In genomic region chr16:87812200-87812656, GRCh38 we compare ENCODE assay signal across 1 cellular context.
TF ChIP-seq lines count a peak whose summit lies in the region.

No MANE protein-coding gene starts in this region.

TF ChIP-seq in HepG2, 621 proteins besides CTCF, POLR2A, EP300 and RAD21 (continued from another document and continues in another):
- TF ChIP-seq ARNT (IDR thresholded peaks at IDR 0.05) = no peak
- TF ChIP-seq, protein P1, sequence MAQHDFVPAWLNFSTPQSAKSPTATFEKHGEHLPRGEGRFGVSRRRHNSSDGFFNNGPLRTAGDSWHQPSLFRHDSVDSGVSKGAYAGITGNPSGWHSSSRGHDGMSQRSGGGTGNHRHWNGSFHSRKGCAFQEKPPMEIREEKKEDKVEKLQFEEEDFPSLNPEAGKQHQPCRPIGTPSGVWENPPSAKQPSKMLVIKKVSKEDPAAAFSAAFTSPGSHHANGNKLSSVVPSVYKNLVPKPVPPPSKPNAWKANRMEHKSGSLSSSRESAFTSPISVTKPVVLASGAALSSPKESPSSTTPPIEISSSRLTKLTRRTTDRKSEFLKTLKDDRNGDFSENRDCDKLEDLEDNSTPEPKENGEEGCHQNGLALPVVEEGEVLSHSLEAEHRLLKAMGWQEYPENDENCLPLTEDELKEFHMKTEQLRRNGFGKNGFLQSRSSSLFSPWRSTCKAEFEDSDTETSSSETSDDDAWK (CRISPR knock-in tag; IDR thresholded peaks at IDR 0.05) = no peak
- TF ChIP-seq ZNF598 (CRISPR knock-in tag; IDR thresholded peaks at IDR 0.05; ENCODE audit: borderline replicate concordance) = peak; percentile 30; the same call in 1 of the 2 replicates
- TF ChIP-seq CREB1 (IDR thresholded peaks at IDR 0.05) = no peak
- no peak for TF ChIP-seq CREB1 (CRISPR knock-in tag; IDR thresholded peaks at IDR 0.05)
- TF ChIP-seq XBP1 (CRISPR knock-in tag; IDR thresholded peaks at IDR 0.05) = no peak
- TF ChIP-seq ZNF235 (CRISPR knock-in tag; IDR thresholded peaks at IDR 0.05; ENCODE audit: borderline replicate concordance) = no peak
- TF ChIP-seq ZFX (CRISPR knock-in tag; IDR thresholded peaks at IDR 0.05; ENCODE audit: low read depth) = peak; percentile 28; the same call in 1 of the 2 replicates
- 0 out of 2 replicates have a peak, but pooled peaks have one; percentile 33 for TF ChIP-seq MYC (CRISPR knock-in tag; IDR thresholded peaks at IDR 0.05; ENCODE audit: borderline replicate concordance)
- TF ChIP-seq ZNF563 (CRISPR knock-in tag; IDR thresholded peaks at IDR 0.05) = no peak
- TF ChIP-seq, protein P2, sequence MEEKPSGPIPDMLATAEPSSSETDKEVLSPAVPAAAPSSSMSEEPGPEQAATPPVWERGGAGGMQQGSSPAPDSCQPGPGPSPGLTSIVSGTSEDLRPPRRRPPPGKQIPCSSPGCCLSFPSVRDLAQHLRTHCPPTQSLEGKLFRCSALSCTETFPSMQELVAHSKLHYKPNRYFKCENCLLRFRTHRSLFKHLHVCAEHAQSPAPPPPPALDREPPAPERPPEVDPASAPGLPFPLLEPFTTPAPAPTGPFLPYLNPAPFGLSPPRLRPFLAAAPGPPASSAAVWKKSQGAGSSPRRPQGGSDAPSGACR (CRISPR knock-in tag; IDR thresholded peaks at IDR 0.05) = 0 out of 2 replicates have a peak, but pooled peaks have one; percentile 49
- TF ChIP-seq TAF1 (CRISPR knock-in tag; IDR thresholded peaks at IDR 0.05) = no peak
- no peak for TF ChIP-seq KMT2A (CRISPR knock-in tag; IDR thresholded peaks at IDR 0.05)
- TF ChIP-seq MYNN (CRISPR knock-in tag; IDR thresholded peaks at IDR 0.05; ENCODE audit: low read depth) = no peak
- no peak for TF ChIP-seq ZNF34 (CRISPR knock-in tag; IDR thresholded peaks at IDR 0.05; ENCODE audit: borderline replicate concordance)
- TF ChIP-seq FOXJ3 (CRISPR knock-in tag; IDR thresholded peaks at IDR 0.05; ENCODE audit: borderline replicate concordance) = no peak
- TF ChIP-seq CEBPG (CRISPR knock-in tag; IDR thresholded peaks at IDR 0.05) = peak; percentile 68
- no peak for TF ChIP-seq CCAR2 (optimal IDR thresholded peaks at IDR 0.05; ENCODE audit: low read depth, low read length)
- 0 out of 2 replicates have a peak, but pooled peaks have one; percentile 39 for TF ChIP-seq PAXIP1 (CRISPR knock-in tag; conservative IDR thresholded peaks at IDR 0.05)
- TF ChIP-seq ZNF225 (CRISPR knock-in tag; IDR thresholded peaks at IDR 0.05) = no peak
- TF ChIP-seq, protein P3, sequence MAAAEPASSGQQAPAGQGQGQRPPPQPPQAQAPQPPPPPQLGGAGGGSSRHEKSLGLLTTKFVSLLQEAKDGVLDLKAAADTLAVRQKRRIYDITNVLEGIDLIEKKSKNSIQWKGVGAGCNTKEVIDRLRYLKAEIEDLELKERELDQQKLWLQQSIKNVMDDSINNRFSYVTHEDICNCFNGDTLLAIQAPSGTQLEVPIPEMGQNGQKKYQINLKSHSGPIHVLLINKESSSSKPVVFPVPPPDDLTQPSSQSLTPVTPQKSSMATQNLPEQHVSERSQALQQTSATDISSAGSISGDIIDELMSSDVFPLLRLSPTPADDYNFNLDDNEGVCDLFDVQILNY (CRISPR knock-in tag; conservative IDR thresholded peaks at IDR 0.05) = no peak
- TF ChIP-seq KLF11 (CRISPR knock-in tag; IDR thresholded peaks at IDR 0.05) = no peak
- no peak for TF ChIP-seq BHLHE40 (IDR thresholded peaks at IDR 0.05; ENCODE audit: low read length)
- TF ChIP-seq TEAD2 (CRISPR knock-in tag; IDR thresholded peaks at IDR 0.05) = no peak
- TF ChIP-seq GABPB1 (CRISPR knock-in tag; IDR thresholded peaks at IDR 0.05) = peak; percentile 36; the same call in 1 of the 2 replicates
- no peak for TF ChIP-seq ZC3H13 (CRISPR knock-in tag; IDR thresholded peaks at IDR 0.05)
- no peak for TF ChIP-seq DDIT3 (CRISPR knock-in tag; IDR thresholded peaks at IDR 0.05)
- no peak for TF ChIP-seq THRA (CRISPR knock-in tag; IDR thresholded peaks at IDR 0.05; ENCODE audit: borderline replicate concordance)
- no peak for TF ChIP-seq ZFP82 (CRISPR knock-in tag; IDR thresholded peaks at IDR 0.05; ENCODE audit: borderline replicate concordance)
- no peak for TF ChIP-seq POGZ (CRISPR knock-in tag; IDR thresholded peaks at IDR 0.05)
- peak; percentile 39; the same call in 1 of the 2 replicates for TF ChIP-seq GATAD2A (CRISPR knock-in tag; IDR thresholded peaks at IDR 0.05)
- no peak for TF ChIP-seq NR3C1 (CRISPR knock-in tag; IDR thresholded peaks at IDR 0.05)
- TF ChIP-seq, protein P4, sequence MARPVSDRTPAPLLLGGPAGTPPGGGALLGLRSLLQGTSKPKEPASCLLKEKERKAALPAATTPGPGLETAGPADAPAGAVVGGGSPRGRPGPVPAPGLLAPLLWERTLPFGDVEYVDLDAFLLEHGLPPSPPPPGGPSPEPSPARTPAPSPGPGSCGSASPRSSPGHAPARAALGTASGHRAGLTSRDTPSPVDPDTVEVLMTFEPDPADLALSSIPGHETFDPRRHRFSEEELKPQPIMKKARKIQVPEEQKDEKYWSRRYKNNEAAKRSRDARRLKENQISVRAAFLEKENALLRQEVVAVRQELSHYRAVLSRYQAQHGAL (CRISPR knock-in tag; IDR thresholded peaks at IDR 0.05; ENCODE audit: not compliant biosample characterization) = no peak
- no peak for TF ChIP-seq ZNF720 (CRISPR knock-in tag; IDR thresholded peaks at IDR 0.05)
- no peak for TF ChIP-seq ZNF816 (CRISPR knock-in tag; IDR thresholded peaks at IDR 0.05; ENCODE audit: borderline replicate concordance)
- TF ChIP-seq IKZF4 (CRISPR knock-in tag; IDR thresholded peaks at IDR 0.05; ENCODE audit: borderline replicate concordance, low read depth, not compliant biosample characterization) = no peak
- 0 out of 2 replicates have a peak, but pooled peaks have one; percentile 2 for TF ChIP-seq SPEN (CRISPR knock-in tag; IDR thresholded peaks at IDR 0.05; ENCODE audit: low read depth)
- no peak for TF ChIP-seq SATB2 (CRISPR knock-in tag; IDR thresholded peaks at IDR 0.05)
- TF ChIP-seq ZNF556 (CRISPR knock-in tag; IDR thresholded peaks at IDR 0.05; ENCODE audit: borderline replicate concordance) = no peak
- TF ChIP-seq ZNF101 (CRISPR knock-in tag; IDR thresholded peaks at IDR 0.05; ENCODE audit: borderline replicate concordance, low read depth) = no peak
- TF ChIP-seq ZNF780A (CRISPR knock-in tag; IDR thresholded peaks at IDR 0.05) = no peak
- TF ChIP-seq, protein P5, sequence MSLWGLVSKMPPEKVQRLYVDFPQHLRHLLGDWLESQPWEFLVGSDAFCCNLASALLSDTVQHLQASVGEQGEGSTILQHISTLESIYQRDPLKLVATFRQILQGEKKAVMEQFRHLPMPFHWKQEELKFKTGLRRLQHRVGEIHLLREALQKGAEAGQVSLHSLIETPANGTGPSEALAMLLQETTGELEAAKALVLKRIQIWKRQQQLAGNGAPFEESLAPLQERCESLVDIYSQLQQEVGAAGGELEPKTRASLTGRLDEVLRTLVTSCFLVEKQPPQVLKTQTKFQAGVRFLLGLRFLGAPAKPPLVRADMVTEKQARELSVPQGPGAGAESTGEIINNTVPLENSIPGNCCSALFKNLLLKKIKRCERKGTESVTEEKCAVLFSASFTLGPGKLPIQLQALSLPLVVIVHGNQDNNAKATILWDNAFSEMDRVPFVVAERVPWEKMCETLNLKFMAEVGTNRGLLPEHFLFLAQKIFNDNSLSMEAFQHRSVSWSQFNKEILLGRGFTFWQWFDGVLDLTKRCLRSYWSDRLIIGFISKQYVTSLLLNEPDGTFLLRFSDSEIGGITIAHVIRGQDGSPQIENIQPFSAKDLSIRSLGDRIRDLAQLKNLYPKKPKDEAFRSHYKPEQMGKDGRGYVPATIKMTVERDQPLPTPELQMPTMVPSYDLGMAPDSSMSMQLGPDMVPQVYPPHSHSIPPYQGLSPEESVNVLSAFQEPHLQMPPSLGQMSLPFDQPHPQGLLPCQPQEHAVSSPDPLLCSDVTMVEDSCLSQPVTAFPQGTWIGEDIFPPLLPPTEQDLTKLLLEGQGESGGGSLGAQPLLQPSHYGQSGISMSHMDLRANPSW (CRISPR knock-in tag; IDR thresholded peaks at IDR 0.05; ENCODE audit: borderline replicate concordance) = no peak
- TF ChIP-seq KAT8 (CRISPR knock-in tag; IDR thresholded peaks at IDR 0.05) = peak; percentile 34; the same call in 1 of the 2 replicates
- no peak for TF ChIP-seq THAP11 (CRISPR knock-in tag; IDR thresholded peaks at IDR 0.05)
- peak; percentile 56 for TF ChIP-seq PATZ1 (CRISPR knock-in tag; IDR thresholded peaks at IDR 0.05)
- TF ChIP-seq, protein P6, sequence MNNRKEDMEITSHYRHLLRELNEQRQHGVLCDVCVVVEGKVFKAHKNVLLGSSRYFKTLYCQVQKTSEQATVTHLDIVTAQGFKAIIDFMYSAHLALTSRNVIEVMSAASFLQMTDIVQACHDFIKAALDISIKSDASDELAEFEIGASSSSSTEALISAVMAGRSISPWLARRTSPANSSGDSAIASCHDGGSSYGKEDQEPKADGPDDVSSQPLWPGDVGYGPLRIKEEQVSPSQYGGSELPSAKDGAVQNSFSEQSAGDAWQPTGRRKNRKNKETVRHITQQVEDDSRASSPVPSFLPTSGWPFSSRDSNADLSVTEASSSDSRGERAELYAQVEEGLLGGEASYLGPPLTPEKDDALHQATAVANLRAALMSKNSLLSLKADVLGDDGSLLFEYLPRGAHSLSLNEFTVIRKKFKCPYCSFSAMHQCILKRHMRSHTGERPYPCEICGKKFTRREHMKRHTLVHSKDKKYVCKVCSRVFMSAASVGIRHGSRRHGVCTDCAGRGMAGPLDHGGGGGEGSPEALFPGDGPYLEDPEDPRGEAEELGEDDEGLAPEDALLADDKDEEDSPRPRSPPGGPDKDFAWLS (CRISPR knock-in tag; IDR thresholded peaks at IDR 0.05; ENCODE audit: borderline replicate concordance) = no peak
- no peak for TF ChIP-seq ZNF879 (CRISPR knock-in tag; IDR thresholded peaks at IDR 0.05)
- TF ChIP-seq RFX5 (IDR thresholded peaks at IDR 0.05; ENCODE audit: low read depth, low read length) = no peak
- no peak for TF ChIP-seq ATF7 (IDR thresholded peaks at IDR 0.05)
- no peak for TF ChIP-seq ATF7 (CRISPR knock-in tag; IDR thresholded peaks at IDR 0.05)
- no peak for TF ChIP-seq ONECUT2 (CRISPR knock-in tag; IDR thresholded peaks at IDR 0.05)
- peak; percentile 64 for TF ChIP-seq TEAD3 (CRISPR knock-in tag; optimal IDR thresholded peaks at IDR 0.05; ENCODE audit: borderline replicate concordance)
- no peak for TF ChIP-seq TRIM24 (CRISPR knock-in tag; IDR thresholded peaks at IDR 0.05)
- TF ChIP-seq, protein P7, sequence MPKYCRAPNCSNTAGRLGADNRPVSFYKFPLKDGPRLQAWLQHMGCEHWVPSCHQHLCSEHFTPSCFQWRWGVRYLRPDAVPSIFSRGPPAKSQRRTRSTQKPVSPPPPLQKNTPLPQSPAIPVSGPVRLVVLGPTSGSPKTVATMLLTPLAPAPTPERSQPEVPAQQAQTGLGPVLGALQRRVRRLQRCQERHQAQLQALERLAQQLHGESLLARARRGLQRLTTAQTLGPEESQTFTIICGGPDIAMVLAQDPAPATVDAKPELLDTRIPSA (CRISPR knock-in tag; IDR thresholded peaks at IDR 0.05; ENCODE audit: borderline replicate concordance) = no peak
- TF ChIP-seq ZNF841 (CRISPR knock-in tag; IDR thresholded peaks at IDR 0.05; ENCODE audit: borderline replicate concordance) = no peak
- no peak for TF ChIP-seq IKZF1 (IDR thresholded peaks at IDR 0.05)
- TF ChIP-seq MATR3 (CRISPR knock-in tag; IDR thresholded peaks at IDR 0.05) = no peak
- TF ChIP-seq ZKSCAN5 (CRISPR knock-in tag; IDR thresholded peaks at IDR 0.05) = no peak
